20 cellular contexts compared by ENCODE assay signal in genomic region chr1:51936531-51936930, GRCh38. TPM values are rescaled to one million over a fixed set of nuclear protein-coding genes. Genes with fewer than 3 reads are reported as not detected.
DNase-seq lines count a peak whose midpoint lies in the region; ATAC-seq and TF ChIP-seq lines count a peak whose summit lies in the region.
"Had no signal": no experiment of that assay in that cellular context is flagged by ENCODE, and none has a peak within 500 bp of the region (broad histone marks: within the 10 kb centered on the region; RNA-seq: fewer than 3 reads in every experiment).

No MANE protein-coding gene starts in this region.

- H3K27ac ChIP-seq in cardiac muscle cell: no peak overlapping the region
- H3K27ac ChIP-seq in Panc1 (ENCODE audit: low read length): no peak overlapping the region
- no peak overlapping the region for H3K27ac ChIP-seq in CD4-positive, alpha-beta T cell (ENCODE audit: low read depth, low read length)
- H3K27ac ChIP-seq: heart right ventricle, upper lobe of right lung had no signal

- no peaks in the 10 kb centered on the region for H3K27me3 Mint-ChIP-seq in CD4-positive, alpha-beta T cell

- in situ Hi-C loops in Panc1 (cut with HindIII; ENCODE audit: low pct_unique_long_range_greater_than_20kb, low sequenced_read_pairs): no loop called here

- POLR2A ChIA-PET in Panc1 (lab: Charles Lee): no interaction called here
- POLR2A ChIA-PET in CD4-positive, alpha-beta T cell (lab: Charles Lee): no interaction called here

- H3K9me3 ChIP-seq in cardiac muscle cell (ENCODE audit: low read depth): no peaks in the 10 kb centered on the region
- H3K9me3 ChIP-seq in Panc1 (ENCODE audit: control insufficient read depth, insufficient read depth, low read depth, low read length): no peaks in the 10 kb centered on the region
- peaks cover 8% of the 10 kb centered on the region for H3K9me3 ChIP-seq in CD4-positive, alpha-beta T cell (ENCODE audit: control insufficient read depth, low read length)

- BruUV-seq in Panc1 (replicated peaks; lab: Mats Ljungman, UMichigan): no TSS peak

- no peaks in the 10 kb centered on the region for H3K4me1 Mint-ChIP-seq in CD4-positive, alpha-beta T cell (ENCODE audit: low read depth)
- H3K4me1 Mint-ChIP-seq: activated naive CD8-positive, alpha-beta T cell treated with anti-CD3 and anti-CD28 coated beads, Interleukin-2, amount 50 U/mL, for 24 hours; nephron had no signal

- no peak overlapping the region for H3K27ac Mint-ChIP-seq in CD4-positive, alpha-beta T cell
- H3K27ac Mint-ChIP-seq: activated CD8-positive, alpha-beta T cell treated with anti-CD3 and anti-CD28 coated beads for 36 hours; activated naive CD8-positive, alpha-beta T cell treated with anti-CD3 and anti-CD28 coated beads, Interleukin-2, amount 50 U/mL, for 24 hours; activated T-cell treated with anti-CD3 and anti-CD28 coated beads, Interleukin-2, amount 50 U/mL, for 72 hours; nephron had no signal

- H3K9me3 Mint-ChIP-seq in CD4-positive, alpha-beta T cell: peaks cover 5% of the 10 kb centered on the region

- no peak overlapping the region for H3K4me3 Mint-ChIP-seq in CD4-positive, alpha-beta T cell
- H3K4me3 Mint-ChIP-seq: activated CD8-positive, alpha-beta T cell treated with anti-CD3 and anti-CD28 coated beads for 36 hours; activated naive CD8-positive, alpha-beta T cell treated with anti-CD3 and anti-CD28 coated beads, Interleukin-2, amount 50 U/mL, for 24 hours; activated T-cell treated with anti-CD3 and anti-CD28 coated beads, Interleukin-2, amount 50 U/mL, for 72 hours; nephron had no signal

- intact Hi-C loops in Right ventricle myocardium superior (cut with DNase I) (no loop called here), Panc1 (cut with micrococcal nuclease; ENCODE audit: unreplicated experiment) (no loop called here)
- intact Hi-C loops in CD4-positive, alpha-beta T cell (cut with DNase I, micrococcal nuclease): no loop called here

- H3K4me1 ChIP-seq in cardiac muscle cell (ENCODE audit: low read depth) (no peaks in the 10 kb centered on the region), Panc1 (ENCODE audit: control insufficient read depth, insufficient read depth, low read length) (no peaks in the 10 kb centered on the region)
- H3K4me1 ChIP-seq: heart right ventricle, upper lobe of right lung had no signal

- DNase-seq in cardiac muscle cell (ENCODE audit: low read depth in 1 of 2, low spot score in 1 of 2): peak in 1 of 2 donors; percentile 19
- DNase-seq in Right ventricle myocardium superior: no peak
- DNase-seq in Panc1 (ENCODE audit: low read depth, low spot score): no peak
- peak; percentile 45 for DNase-seq in choroid plexus epithelial cell (ENCODE audit: low read depth)
- no peak for DNase-seq in stimulated activated CD4-positive, alpha-beta T cell treated with anti-CD3 and anti-CD28 coated beads, Interleukin-2, amount 100 ng/mL, for 24 hours
- no peak for DNase-seq in CD4-positive, alpha-beta T cell
- DNase-seq in NCI-H146 (lab: John Stamatoyannopoulos, UW): no peak
- DNase-seq: activated CD8-positive, alpha-beta T cell treated with anti-CD3 and anti-CD28 coated beads for 36 hours; activated naive CD8-positive, alpha-beta T cell treated with anti-CD3 and anti-CD28 coated beads, Interleukin-2, amount 50 U/mL, for 24 hours; activated T-cell treated with anti-CD3 and anti-CD28 coated beads, Interleukin-2, amount 50 U/mL, for 72 hours; heart right ventricle; islet precursor cell; mesenchymal stem cell; NCI-H2029; NCI-H524; stimulated activated CD4-positive, alpha-beta T cell treated with anti-CD3 and anti-CD28 coated beads, Interleukin-12 subunit alpha, Interleukin-12 subunit beta, amount 100 ng/mL, for 4 hours; stimulated activated naive CD4-positive, alpha-beta T cell treated with Interleukin-2 at 50 U/mL for 16 hours; upper lobe of right lung had no signal

- ATAC-seq in Right ventricle myocardium superior (ENCODE audit: poor library complexity): no peak
- ATAC-seq in Panc1: no peak
- no peak for ATAC-seq in HG03378 (IDR thresholded peaks at IDR 0.05; ENCODE audit: unreplicated experiment)
- no peak for ATAC-seq in CD4-positive, alpha-beta T cell (ENCODE audit: poor library complexity)
- ATAC-seq: activated CD8-positive, alpha-beta T cell treated with anti-CD3 and anti-CD28 coated beads for 36 hours; activated naive CD8-positive, alpha-beta T cell treated with anti-CD3 and anti-CD28 coated beads, Interleukin-2, amount 50 U/mL, for 24 hours; activated T-cell treated with anti-CD3 and anti-CD28 coated beads, Interleukin-2, amount 50 U/mL, for 72 hours; heart right ventricle; upper lobe of right lung had no signal

- CTCF ChIA-PET in Panc1 (lab: Charles Lee): no interaction called here
- CTCF ChIA-PET in CD4-positive, alpha-beta T cell (lab: Charles Lee): interaction anchor here (0.7 kb wide), 1 partner anchor 12 kb away, joined by 3 read pairs; no protein-coding TSS in a partner anchor

- H3K36me3 ChIP-seq in cardiac muscle cell (no peaks in the 10 kb centered on the region), Panc1 (ENCODE audit: control insufficient read depth, insufficient read depth, low read length) (no peaks in the 10 kb centered on the region)
- H3K36me3 ChIP-seq: heart right ventricle, upper lobe of right lung had no signal

- H3K27me3 ChIP-seq in cardiac muscle cell (no peaks in the 10 kb centered on the region), Panc1 (ENCODE audit: control insufficient read depth, insufficient read depth, low read length) (no peaks in the 10 kb centered on the region)
- H3K27me3 ChIP-seq in CD4-positive, alpha-beta T cell (ENCODE audit: control insufficient read depth, insufficient read depth, low read length): no peaks in the 10 kb centered on the region
- H3K27me3 ChIP-seq: upper lobe of right lung had no signal

- TF ChIP-seq CTCF in cardiac muscle cell (IDR thresholded peaks at IDR 0.05; ENCODE audit: low read depth, low read length) (peak; percentile 11), Panc1 (IDR thresholded peaks at IDR 0.05) (peak; percentile 44), choroid plexus epithelial cell (conservative IDR thresholded peaks at IDR 0.05; ENCODE audit: low read depth, low read length) (peak; percentile 49)
- TF ChIP-seq CTCF in CD4-positive, alpha-beta T cell (IDR thresholded peaks at IDR 0.05): no peak

- H3K36me3 Mint-ChIP-seq in CD4-positive, alpha-beta T cell (ENCODE audit: low read depth): no peaks in the 10 kb centered on the region

- H3K4me3 ChIP-seq in cardiac muscle cell: no peak overlapping the region
- H3K4me3 ChIP-seq in Panc1 (ENCODE audit: low read depth in 2 of 2, low read length in 2 of 2): no peak overlapping the region
- H3K4me3 ChIP-seq in choroid plexus epithelial cell (ENCODE audit: low read depth, low read length): no peak overlapping the region
- H3K4me3 ChIP-seq: heart right ventricle, upper lobe of right lung had no signal

RNA-seq across cellular contexts. Expression of gene RAB3B, which starts 54.0 kb away (rescaled TPM):
- total RNA-seq in cardiac muscle cell (2.7 and 6.9 TPM in 2 replicates), Right ventricle myocardium superior (not detected), Panc1 (2021; ENCODE audit: unreplicated experiment) (1.2 TPM)
- polyA plus RNA-seq in cardiac muscle cell: 1.5 and 4.2 TPM in 2 replicates
- 1.1 TPM for polyA plus RNA-seq in Panc1 (2012; ENCODE audit: insufficient read length)
- not detected for total RNA-seq in CD4-positive, alpha-beta T cell
- total RNA-seq: upper lobe of right lung had no signal

RNA-seq across cellular contexts. Expression of gene NRDC, which starts 58.0 kb away (rescaled TPM):
- total RNA-seq in cardiac muscle cell (34.4 and 51.3 TPM in 2 replicates), Right ventricle myocardium superior (149 TPM), Panc1 (2021; ENCODE audit: unreplicated experiment) (180 TPM)
- 109 and 113 TPM in 2 replicates for polyA plus RNA-seq in cardiac muscle cell
- 118 TPM for polyA plus RNA-seq in Panc1 (2012; ENCODE audit: insufficient read length)
- 10 to 100 TPM; 59.0 to 62.4 TPM for total RNA-seq in CD4-positive, alpha-beta T cell
